15 cellular contexts compared by ENCODE assay signal in genomic region chr1:169741666-169742394, GRCh38. TPM values are rescaled to one million over a fixed set of nuclear protein-coding genes. Genes with fewer than 3 reads are reported as not detected.
A peak's percentile ranks its signal among the peaks of the same experiment; 100 is the strongest.
DNase-seq lines count a peak whose midpoint lies in the region; TF ChIP-seq lines count a peak whose summit lies in the region.
"Had no signal": no experiment of that assay in that cellular context is flagged by ENCODE, and none has a peak within 500 bp of the region (broad histone marks: within the 10 kb centered on the region; RNA-seq: fewer than 3 reads in every experiment).

No MANE protein-coding gene starts in this region.

- H3K4me3 ChIP-seq in SK-N-SH (ENCODE audit: low read depth in 2 of 2, low read length in 1 of 2) (peak overlapping the region; percentile 6 to 14; a peak in 2 of 4 replicates), fibroblast of villous mesenchyme (ENCODE audit: low read depth, low read length) (no peak overlapping the region), smooth muscle cell (no peak overlapping the region), Karpas-422 (ENCODE audit: low read length) (no peak overlapping the region)
- H3K4me3 ChIP-seq: cardiac muscle cell had no signal

- POLR2A ChIA-PET in SK-N-SH (lab: Yijun Ruan, JAX), result no interaction called here

- peak in 1 of 2 experiments; percentile 84; a peak in 2 of 4 replicates for TF ChIP-seq EP300 in SK-N-SH (IDR thresholded peaks at IDR 0.05; ENCODE audit: borderline replicate concordance in 1 of 2, low read depth in 1 of 2, low read length in 1 of 2)

- H3K27me3 ChIP-seq in SK-N-SH (ENCODE audit: insufficient read depth) (no peaks in the 10 kb centered on the region), smooth muscle cell (ENCODE audit: low read depth) (no peaks in the 10 kb centered on the region), Karpas-422 (ENCODE audit: low read length) (no peaks in the 10 kb centered on the region)
- H3K27me3 ChIP-seq: cardiac muscle cell had no signal

- H3F3A ChIP-seq in SK-N-SH (replicated peaks; ENCODE audit: insufficient read depth) (peaks cover 30% of the 10 kb centered on the region), smooth muscle cell (ENCODE audit: low read depth) (peaks cover 12% of the 10 kb centered on the region)

- TF ChIP-seq RAD21 in SK-N-SH (IDR thresholded peaks at IDR 0.05; ENCODE audit: low read length), result no peak

- H4K20me1 ChIP-seq in SK-N-SH (ENCODE audit: insufficient read depth), result no peaks in the 10 kb centered on the region
- no peaks in the 10 kb centered on the region for H4K20me1 ChIP-seq in smooth muscle cell (ENCODE audit: low read depth)
- H4K20me1 ChIP-seq in Karpas-422 (ENCODE audit: insufficient read depth, low read depth, low read length), result no peaks in the 10 kb centered on the region

- H3K4me2 ChIP-seq in SK-N-SH (peak overlapping the region; percentile 65; the same call in 1 of the 2 replicates), smooth muscle cell (peak overlapping the region; percentile 68), Karpas-422 (ENCODE audit: low read depth, low read length, poor library complexity, severe bottlenecking) (no peak overlapping the region)

- H3K9ac ChIP-seq in SK-N-SH, result peak overlapping the region; percentile 20; the same call in 1 of the 2 replicates
- H3K9ac ChIP-seq in smooth muscle cell (ENCODE audit: low read depth), result no peak overlapping the region
- H3K9ac ChIP-seq in Karpas-422 (ENCODE audit: low read length), result no peak overlapping the region

- no peaks in the 10 kb centered on the region for H3K36me3 ChIP-seq in SK-N-SH (replicated peaks in 1 of 2; ENCODE audit: control insufficient read depth in 1 of 2, insufficient read depth in 2 of 2, low read length in 1 of 2)
- H3K36me3 ChIP-seq in smooth muscle cell (ENCODE audit: low read depth), result no peaks in the 10 kb centered on the region
- no peaks in the 10 kb centered on the region for H3K36me3 ChIP-seq in Karpas-422 (ENCODE audit: insufficient read depth, low read length)
- H3K36me3 ChIP-seq: cardiac muscle cell had no signal

- H3K27ac ChIP-seq in SK-N-SH (ENCODE audit: low read depth in 2 of 2, low read length in 1 of 2), result peak overlapping the region; percentile 81 to 84; a peak in 3 of 4 replicates
- peak overlapping the region; percentile 61 for H3K27ac ChIP-seq in smooth muscle cell (ENCODE audit: low read depth)
- H3K27ac ChIP-seq in Karpas-422 (ENCODE audit: low read length), result no peak overlapping the region
- H3K27ac ChIP-seq: cardiac muscle cell had no signal

- H3K79me2 ChIP-seq in SK-N-SH (ENCODE audit: insufficient read depth) (no peaks in the 10 kb centered on the region), smooth muscle cell (ENCODE audit: low read depth) (no peaks in the 10 kb centered on the region), Karpas-422 (ENCODE audit: low read length) (no peaks in the 10 kb centered on the region)

- H3K4me1 ChIP-seq in SK-N-SH (ENCODE audit: control insufficient read depth in 1 of 2, insufficient read depth in 2 of 2, low read depth in 1 of 2, low read length in 1 of 2) (peaks cover 3 to 33% of the 10 kb centered on the region in 2 experiments; a peak in 3 of 4 replicates), smooth muscle cell (ENCODE audit: low read depth) (peaks cover 12% of the 10 kb centered on the region), Karpas-422 (ENCODE audit: low read length) (no peaks in the 10 kb centered on the region)

- no peak for TF ChIP-seq CTCF in SK-N-SH (IDR thresholded peaks at IDR 0.05)
- no peak for TF ChIP-seq CTCF in fibroblast of villous mesenchyme (IDR thresholded peaks at IDR 0.05; ENCODE audit: insufficient read depth, low read depth, low read length)
- no peak for TF ChIP-seq CTCF in smooth muscle cell (IDR thresholded peaks at IDR 0.05; ENCODE audit: borderline replicate concordance, insufficient read depth, poor library complexity, severe bottlenecking)

- peak; percentile 8 for DNase-seq in GM04504 (ENCODE audit: low read depth)
- no peak for DNase-seq in SK-N-SH
- peak; percentile 11 for DNase-seq in fibroblast of villous mesenchyme (ENCODE audit: low read depth)
- DNase-seq in smooth muscle cell (lab: John Stamatoyannopoulos, UW; ENCODE audit: unreplicated experiment), result no peak
- no peak for DNase-seq in cerebellar nuclear complex (lab: John Stamatoyannopoulos, UW)
- DNase-seq in Karpas-422, result no peak
- DNase-seq in cerebellar cortex (ENCODE audit: low spot score), result no peak
- no peak for DNase-seq in NCI-H1048 (lab: John Stamatoyannopoulos, UW)
- DNase-seq: activated CD4-positive, alpha-beta T cell treated with anti-CD3 and anti-CD28 coated beads, Interleukin-2, amount 50 U/mL, for 48 hours; activated effector memory CD4-positive, alpha-beta T cell treated with Interleukin-2 at 50 U/mL for 16 hours; Calu3; NCI-H2081 treated with DMSO at 0.1 percent for 48 hours; OCI-M1; right cardiac atrium had no signal

- H2AFZ ChIP-seq in SK-N-SH (ENCODE audit: low read depth) (peak overlapping the region; percentile 31; the same call in 1 of the 2 replicates), smooth muscle cell (ENCODE audit: low read depth) (no peak overlapping the region), Karpas-422 (ENCODE audit: low read length) (no peak overlapping the region)

- H3K9me3 ChIP-seq in SK-N-SH (no peaks in the 10 kb centered on the region), smooth muscle cell (replicated peaks; ENCODE audit: low read depth) (no peaks in the 10 kb centered on the region), Karpas-422 (ENCODE audit: low read length) (no peaks in the 10 kb centered on the region)

- no peaks in the 10 kb centered on the region for H3K9me2 ChIP-seq in SK-N-SH
- H3K9me2 ChIP-seq in Karpas-422 (replicated peaks; ENCODE audit: insufficient read depth, low read length), result no peaks in the 10 kb centered on the region

- CTCF ChIA-PET in SK-N-SH (lab: Yijun Ruan, JAX), result interaction anchor here (1.0 to 1.5 kb wide), 2 partner anchors 46 to 68 kb away, joined by 3 to 4 read pairs; no protein-coding TSS in a partner anchor

- WGBS in SK-N-SH (ENCODE audit: low lambda C conversion rate), result 21% methylated on average over 6 of the region's 6 CpGs
- WGBS in smooth muscle cell (ENCODE audit: low lambda C conversion rate), result 49% methylated on average over 6 of the region's 6 CpGs

TF ChIP-seq in SK-N-SH, 30 proteins besides CTCF, POLR2A, EP300 and RAD21 (continues in another document):
- no peak for TF ChIP-seq IRF3 (IDR thresholded peaks at IDR 0.05; ENCODE audit: low read depth, low read length)
- no peak for TF ChIP-seq ELF1 (IDR thresholded peaks at IDR 0.05)
- TF ChIP-seq RCOR1 (IDR thresholded peaks at IDR 0.05; ENCODE audit: low read length), result no peak
- no peak for TF ChIP-seq USF2 (IDR thresholded peaks at IDR 0.05; ENCODE audit: borderline replicate concordance, low read depth, low read length)
- no peak for TF ChIP-seq MEF2A (IDR thresholded peaks at IDR 0.05; ENCODE audit: borderline replicate concordance, low read depth)
- TF ChIP-seq EZH2phosphoT487 (IDR thresholded peaks at IDR 0.05; ENCODE audit: borderline replicate concordance, low read depth), result no peak
- TF ChIP-seq RFX5 (IDR thresholded peaks at IDR 0.05; ENCODE audit: low read length), result no peak
- no peak; the same call in 1 of the 2 replicates for TF ChIP-seq RXRA (IDR thresholded peaks at IDR 0.05; ENCODE audit: borderline replicate concordance, low read depth)
- no peak for TF ChIP-seq FOXM1 (IDR thresholded peaks at IDR 0.05; ENCODE audit: low read depth)

RNA-seq across cellular contexts. Expression of gene SELE, which starts 8.0 kb away (rescaled TPM):
- polyA plus RNA-seq in SK-N-SH (2012; rRNA removed) (0.02 and 0.10 TPM in 2 replicates), smooth muscle cell (0.05 TPM in 1 of 2 replicates, not detected in the other)
- polyA plus RNA-seq in SK-N-SH (2012; cell fraction: cytosol; rRNA removed), result 0.03 and 0.05 TPM in 2 replicates
- polyA plus RNA-seq in SK-N-SH (2012; cell fraction: nucleus; rRNA removed), result 0.06 TPM in 2 replicates
- total RNA-seq in fibroblast of villous mesenchyme (not detected in 2 replicates), smooth muscle cell (0.40 TPM in 1 of 2 replicates, not detected in the other)
- total RNA-seq in Karpas-422 (2014; rRNA removed; shearing (Covaris generic); ENCODE audit: low replicate concordance), result not detected in 2 replicates
- total RNA-seq: Calu3, cardiac muscle cell had no signal
- polyA plus RNA-seq: cardiac muscle cell had no signal

RNA-seq across cellular contexts. Expression of gene SELL, which starts 30.4 kb away (rescaled TPM):
- polyA plus RNA-seq in SK-N-SH (2012; rRNA removed) (0.52 and 0.58 TPM in 2 replicates), smooth muscle cell (0.41 and 0.48 TPM in 2 replicates)
- polyA plus RNA-seq in SK-N-SH (2012; cell fraction: cytosol; rRNA removed), result 0.67 and 0.72 TPM in 2 replicates
- polyA plus RNA-seq in SK-N-SH (2012; cell fraction: nucleus; rRNA removed), result 0.16 and 0.23 TPM in 2 replicates
- total RNA-seq in fibroblast of villous mesenchyme (not detected in 2 replicates), smooth muscle cell (0.85 and 1.4 TPM in 2 replicates)
- not detected in 2 replicates for total RNA-seq in Karpas-422 (2014; rRNA removed; shearing (Covaris generic); ENCODE audit: low replicate concordance)
- total RNA-seq: cardiac muscle cell had no signal
- polyA plus RNA-seq: cardiac muscle cell had no signal

RNA-seq across cellular contexts. Expression of gene METTL18, which starts 52.9 kb away (rescaled TPM):
- 1.7 and 2.3 TPM in 2 replicates for polyA plus RNA-seq in SK-N-SH (2012; rRNA removed)
- 3.4 and 3.9 TPM in 2 replicates for polyA plus RNA-seq in SK-N-SH (2012; cell fraction: cytosol; rRNA removed)
- 0.93 and 1.8 TPM in 2 replicates for polyA plus RNA-seq in SK-N-SH (2012; cell fraction: nucleus; rRNA removed)
- 5.5 and 6.5 TPM in 2 replicates for total RNA-seq in fibroblast of villous mesenchyme
- total RNA-seq in smooth muscle cell, result 5.2 and 6.1 TPM in 2 replicates
- polyA plus RNA-seq in smooth muscle cell, result 5.2 and 5.4 TPM in 2 replicates
- total RNA-seq in Karpas-422 (2014; rRNA removed; shearing (Covaris generic); ENCODE audit: low replicate concordance), result 10.4 and 13.3 TPM in 2 replicates

Comparison
In these comparisons a context has a peak if more than half of its experiments do, and no peak if none do; other contexts are left out.
1. DNase-seq: peak in GM04504 (single experiment) and fibroblast of villous mesenchyme (single experiment); none in SK-N-SH (single experiment), smooth muscle cell (single experiment), cerebellar nuclear complex (0 of 2), Karpas-422 (single experiment), cerebellar cortex (single experiment) and NCI-H1048 (single experiment).
2. H3K4me3 ChIP-seq: peak in SK-N-SH (2 of 2); none in fibroblast of villous mesenchyme (single experiment), smooth muscle cell (single experiment) and Karpas-422 (single experiment).